In the genomic region with DNA sequence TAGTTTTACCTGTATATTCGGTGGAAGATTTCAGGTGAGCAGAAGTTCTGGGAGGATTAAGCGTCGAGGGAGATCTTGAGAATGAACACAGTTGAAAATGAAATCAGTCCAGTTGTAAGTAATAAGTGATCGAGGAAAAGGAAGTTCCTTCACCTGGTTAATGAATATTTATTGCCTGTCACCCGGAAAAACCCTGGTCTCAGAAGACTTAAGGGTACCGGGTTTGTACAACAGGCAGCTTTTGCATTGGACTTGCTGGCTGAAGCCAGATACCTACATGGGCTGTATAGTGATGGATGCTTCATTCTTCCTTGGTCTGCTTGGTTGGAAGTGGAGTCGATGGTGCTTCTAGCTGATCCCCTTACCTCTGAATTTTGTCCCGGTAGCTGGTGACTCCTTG, we compare ENCODE assay signal across 14 cellular contexts.
DNase-seq lines count a peak whose midpoint lies in the region; ATAC-seq, FAIRE-seq and TF ChIP-seq lines count a peak whose summit lies in the region.
"Had no signal": no experiment of that assay in that cellular context is flagged by ENCODE, and none has a peak within 500 bp of the region (broad histone marks: within the 10 kb centered on the region; RNA-seq: fewer than 3 reads in every experiment).

No MANE protein-coding gene starts in this region.

- intact Hi-C loops in CD8-positive, alpha-beta T cell (cut with DNase I, micrococcal nuclease), result loop anchor here in 1 of 2 experiments (2.0 to 5.0 kb wide), 3 partner anchors 37 to 70 kb away; no protein-coding TSS in a partner anchor
- intact Hi-C loops in activated CD8-positive, alpha-beta T cell treated with anti-CD3 and anti-CD28 coated beads for 36 hours (cut with micrococcal nuclease), result no loop called here
- intact Hi-C loops in naive thymus-derived CD4-positive, alpha-beta T cell (cut with micrococcal nuclease), result no loop called here

- DNase-seq in CD8-positive, alpha-beta T cell, result no peak
- no peak for DNase-seq in activated CD8-positive, alpha-beta T cell treated with anti-CD3 and anti-CD28 coated beads for 36 hours
- DNase-seq in naive thymus-derived CD4-positive, alpha-beta T cell, result no peak
- DNase-seq in D721Med (ENCODE audit: insufficient read length, low spot score) (no peak), LoVo (ENCODE audit: low spot score) (no peak)
- DNase-seq: aorta, GOT3, heart right ventricle, mucosa of descending colon had no signal

- H3K9me3 Mint-ChIP-seq in CD8-positive, alpha-beta T cell, result no peaks in the 10 kb centered on the region
- no peaks in the 10 kb centered on the region for H3K9me3 Mint-ChIP-seq in activated CD8-positive, alpha-beta T cell treated with anti-CD3 and anti-CD28 coated beads for 36 hours
- no peaks in the 10 kb centered on the region for H3K9me3 Mint-ChIP-seq in naive thymus-derived CD4-positive, alpha-beta T cell
- H3K9me3 Mint-ChIP-seq: dendritic cell treated with granulocyte-macrophage colony-stimulating factor and Interleukin-4, amounts not matched to agents 40 ng/mL and 50 ng/mL, for 4 days had no signal

- TF ChIP-seq CTCF in CD8-positive, alpha-beta T cell (IDR thresholded peaks at IDR 0.05), result no peak
- no peak for TF ChIP-seq CTCF in activated CD8-positive, alpha-beta T cell treated with anti-CD3 and anti-CD28 coated beads for 36 hours (IDR thresholded peaks at IDR 0.05)
- TF ChIP-seq CTCF in D721Med (IDR thresholded peaks at IDR 0.05; ENCODE audit: insufficient read depth, missing control alignments), result no peak

- no peaks in the 10 kb centered on the region for H3K36me3 ChIP-seq in CD8-positive, alpha-beta T cell (ENCODE audit: insufficient read depth, low read length)
- no peaks in the 10 kb centered on the region for H3K36me3 ChIP-seq in naive thymus-derived CD4-positive, alpha-beta T cell (ENCODE audit: control insufficient read depth in 2 of 3, insufficient read depth in 3 of 3, low read length in 3 of 3)
- H3K36me3 ChIP-seq: heart right ventricle, thoracic aorta had no signal

- peak overlapping the region; percentile 6 for H3K4me3 Mint-ChIP-seq in CD8-positive, alpha-beta T cell
- H3K4me3 Mint-ChIP-seq in activated CD8-positive, alpha-beta T cell treated with anti-CD3 and anti-CD28 coated beads for 36 hours, result peak overlapping the region; percentile 35
- peak overlapping the region in 8 of 10 donors; percentile 19 to 66 (median 52) for H3K4me3 Mint-ChIP-seq in naive thymus-derived CD4-positive, alpha-beta T cell
- H3K4me3 Mint-ChIP-seq: dendritic cell treated with granulocyte-macrophage colony-stimulating factor and Interleukin-4, amounts not matched to agents 40 ng/mL and 50 ng/mL, for 4 days had no signal

- ATAC-seq in CD8-positive, alpha-beta T cell, result no peak
- ATAC-seq in GM21619 (IDR thresholded peaks at IDR 0.05; ENCODE audit: unreplicated experiment) (peak; percentile 44), HG03159 (IDR thresholded peaks at IDR 0.05; ENCODE audit: unreplicated experiment) (no peak)
- no peak for ATAC-seq in activated CD8-positive, alpha-beta T cell treated with anti-CD3 and anti-CD28 coated beads for 36 hours
- ATAC-seq in naive thymus-derived CD4-positive, alpha-beta T cell, result no peak

- POLR2A ChIA-PET in CD8-positive, alpha-beta T cell (lab: Charles Lee), result interaction anchor here (0.7 to 2.2 kb wide), 4 partner anchors 18 to 43 kb away, joined by 3 to 5 read pairs (median 4); no protein-coding TSS in a partner anchor
- POLR2A ChIA-PET in activated CD8-positive, alpha-beta T cell treated with anti-CD3 and anti-CD28 coated beads for 36 hours (lab: Charles Lee), result interaction anchor here (0.8 kb wide), 1 partner anchor 14 kb away, joined by 3 read pairs; no protein-coding TSS in a partner anchor
- POLR2A ChIA-PET in naive thymus-derived CD4-positive, alpha-beta T cell (lab: Charles Lee), result interaction anchor here (1.1 to 1.4 kb wide), 2 partner anchors 15 to 40 kb away, joined by 3 read pairs; no protein-coding TSS in a partner anchor

- H3K4me1 Mint-ChIP-seq in CD8-positive, alpha-beta T cell (ENCODE audit: low read depth), result peaks cover 65% of the 10 kb centered on the region
- peaks cover 70% of the 10 kb centered on the region for H3K4me1 Mint-ChIP-seq in activated CD8-positive, alpha-beta T cell treated with anti-CD3 and anti-CD28 coated beads for 36 hours (ENCODE audit: low read depth)
- peaks cover 18 to 84% (median 76%) of the 10 kb centered on the region in 7 donors for H3K4me1 Mint-ChIP-seq in naive thymus-derived CD4-positive, alpha-beta T cell

- H3K4me1 ChIP-seq in CD8-positive, alpha-beta T cell (ENCODE audit: insufficient read depth, low read length), result peaks cover 31% of the 10 kb centered on the region
- H3K4me1 ChIP-seq in naive thymus-derived CD4-positive, alpha-beta T cell (ENCODE audit: control insufficient read depth in 2 of 2, insufficient read depth in 2 of 2, low read length in 2 of 2), result peaks cover 12 to 24% of the 10 kb centered on the region in 2 donors

- H3K27ac Mint-ChIP-seq in CD8-positive, alpha-beta T cell, result peak overlapping the region; percentile 91
- peak overlapping the region; percentile 84 for H3K27ac Mint-ChIP-seq in activated CD8-positive, alpha-beta T cell treated with anti-CD3 and anti-CD28 coated beads for 36 hours
- H3K27ac Mint-ChIP-seq in naive thymus-derived CD4-positive, alpha-beta T cell, result peak overlapping the region; percentile 53 to 85 (median 78)
- H3K27ac Mint-ChIP-seq: dendritic cell treated with granulocyte-macrophage colony-stimulating factor and Interleukin-4, amounts not matched to agents 40 ng/mL and 50 ng/mL, for 4 days had no signal

- CTCF ChIA-PET in CD8-positive, alpha-beta T cell (lab: Charles Lee), result interaction anchor here (0.7 kb wide), 1 partner anchor 23 kb away, joined by 3 read pairs; no protein-coding TSS in a partner anchor
- CTCF ChIA-PET in activated CD8-positive, alpha-beta T cell treated with anti-CD3 and anti-CD28 coated beads for 36 hours (lab: Charles Lee), result no interaction called here
- CTCF ChIA-PET in naive thymus-derived CD4-positive, alpha-beta T cell (lab: Charles Lee), result interaction anchor here (0.9 kb wide), 1 partner anchor 37 kb away, joined by 3 read pairs; no protein-coding TSS in a partner anchor

- no peak for FAIRE-seq in D721Med (lab: Jason Lieb, UNC)

- H3K27me3 ChIP-seq in CD8-positive, alpha-beta T cell (ENCODE audit: insufficient read depth, low read length), result no peaks in the 10 kb centered on the region
- H3K27me3 ChIP-seq in naive thymus-derived CD4-positive, alpha-beta T cell (ENCODE audit: control insufficient read depth in 2 of 2, insufficient read depth in 2 of 2, low read length in 2 of 2), result no peaks in the 10 kb centered on the region
- H3K27me3 ChIP-seq: BLaER1 treated with 17β-estradiol and CSF1 and Interleukin-3, amounts not matched to agents 10 nM and 100 nM; heart right ventricle had no signal

- H3K4me3 ChIP-seq in CD8-positive, alpha-beta T cell (ENCODE audit: low read depth, low read length), result no peak overlapping the region
- no peak overlapping the region for H3K4me3 ChIP-seq in naive thymus-derived CD4-positive, alpha-beta T cell (ENCODE audit: low read length)
- H3K4me3 ChIP-seq: BLaER1 treated with 17β-estradiol and CSF1 and Interleukin-3, amounts not matched to agents 10 nM and 100 nM; mucosa of descending colon; thoracic aorta had no signal

- H3K36me3 Mint-ChIP-seq in CD8-positive, alpha-beta T cell, result peaks cover 3% of the 10 kb centered on the region
- H3K36me3 Mint-ChIP-seq in activated CD8-positive, alpha-beta T cell treated with anti-CD3 and anti-CD28 coated beads for 36 hours (ENCODE audit: low read depth), result peaks cover 17% of the 10 kb centered on the region
- peaks cover 0 to 13% (median 0%) of the 10 kb centered on the region in 5 donors for H3K36me3 Mint-ChIP-seq in naive thymus-derived CD4-positive, alpha-beta T cell

- no peaks in the 10 kb centered on the region for H3K27me3 Mint-ChIP-seq in CD8-positive, alpha-beta T cell (ENCODE audit: low read depth)
- no peaks in the 10 kb centered on the region for H3K27me3 Mint-ChIP-seq in activated CD8-positive, alpha-beta T cell treated with anti-CD3 and anti-CD28 coated beads for 36 hours
- no peaks in the 10 kb centered on the region for H3K27me3 Mint-ChIP-seq in naive thymus-derived CD4-positive, alpha-beta T cell
- H3K27me3 Mint-ChIP-seq: dendritic cell treated with granulocyte-macrophage colony-stimulating factor and Interleukin-4, amounts not matched to agents 40 ng/mL and 50 ng/mL, for 4 days had no signal

- no peaks in the 10 kb centered on the region for H3K9me3 ChIP-seq in CD8-positive, alpha-beta T cell (ENCODE audit: low read length)
- H3K9me3 ChIP-seq in naive thymus-derived CD4-positive, alpha-beta T cell (ENCODE audit: control insufficient read depth in 2 of 3, low read length in 3 of 3), result no peaks in the 10 kb centered on the region
- H3K9me3 ChIP-seq: BLaER1 treated with 17β-estradiol and CSF1 and Interleukin-3, amounts not matched to agents 10 nM and 100 nM; heart right ventricle; mucosa of descending colon; thoracic aorta had no signal

- H3K27ac ChIP-seq in CD8-positive, alpha-beta T cell (ENCODE audit: low read depth, low read length), result peak overlapping the region; percentile 36
- H3K27ac ChIP-seq in naive thymus-derived CD4-positive, alpha-beta T cell (ENCODE audit: low read depth, low read length), result peak overlapping the region; percentile 20
- H3K27ac ChIP-seq: BLaER1 treated with 17β-estradiol and CSF1 and Interleukin-3, amounts not matched to agents 10 nM and 100 nM; thoracic aorta had no signal
